In the genomic region with DNA sequence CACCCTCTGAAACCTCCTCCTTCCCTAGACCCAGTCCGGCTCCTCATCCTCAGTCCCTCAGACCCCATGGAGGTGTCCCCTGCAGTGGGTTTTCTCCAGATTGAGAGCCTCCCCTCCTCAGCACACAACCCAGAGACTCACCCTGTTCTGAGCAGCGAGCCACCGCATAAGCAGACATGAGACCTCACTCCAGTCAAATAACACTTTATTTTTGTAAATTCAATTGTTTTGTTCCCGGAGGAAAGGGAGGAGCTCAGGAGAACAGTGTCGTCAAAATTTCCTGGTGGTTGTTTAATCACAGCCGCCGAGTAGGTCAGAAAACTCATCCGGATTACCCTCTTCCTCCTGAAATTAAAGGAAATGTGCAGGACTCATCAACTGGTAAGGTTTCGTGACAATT, we compare ENCODE assay signal across 18 cellular contexts. TPM values are rescaled to one million over a fixed set of nuclear protein-coding genes. Genes with fewer than 3 reads are reported as not detected.
DNase-seq lines count a peak whose midpoint lies in the region; ATAC-seq, FAIRE-seq and TF ChIP-seq lines count a peak whose summit lies in the region.
"Had no signal": no experiment of that assay in that cellular context is flagged by ENCODE, and none has a peak within 500 bp of the region (broad histone marks: within the 10 kb centered on the region; RNA-seq: fewer than 3 reads in every experiment).

No MANE protein-coding gene starts in this region.

- peak overlapping the region; percentile 31; the same call in 1 of the 2 replicates for H2AFZ ChIP-seq in OCI-LY3 (ENCODE audit: low read depth, low read length)

- intact Hi-C loops in right lobe of liver (cut with DNase I) = no loop called here

- H3K4me1 ChIP-seq in OCI-LY3 (ENCODE audit: low read length) (peaks cover 26% of the 10 kb centered on the region), right lobe of liver (no peaks in the 10 kb centered on the region), subcutaneous abdominal adipose tissue (ENCODE audit: control insufficient read depth in 5 of 5, insufficient read depth in 5 of 5, low read length in 5 of 5) (peaks cover 0 to 34% (median 11%) of the 10 kb centered on the region in 5 donors), small intestine (ENCODE audit: control insufficient read depth in 2 of 2, insufficient read depth in 1 of 2, low read depth in 1 of 2, low read length in 1 of 2) (no peaks in the 10 kb centered on the region)

- H3K27me3 ChIP-seq in OCI-LY3 (ENCODE audit: low read depth, low read length) (peaks cover 8% of the 10 kb centered on the region; the same call in 1 of the 2 replicates), right lobe of liver (no peaks in the 10 kb centered on the region), subcutaneous abdominal adipose tissue (ENCODE audit: control insufficient read depth in 5 of 5, insufficient read depth in 4 of 5, low read length in 5 of 5) (peaks cover 4 to 28% (median 13%) of the 10 kb centered on the region in 5 donors), small intestine (ENCODE audit: control insufficient read depth in 2 of 2, insufficient read depth in 2 of 2, low read length in 2 of 2) (no peaks in the 10 kb centered on the region)

- H3K4me3 ChIP-seq in OCI-LY3 (ENCODE audit: low read length) (peak overlapping the region; percentile 70; the same call in 1 of the 2 replicates), right lobe of liver (peak overlapping the region in 2 of 3 donors; percentile 23 to 36), subcutaneous abdominal adipose tissue (ENCODE audit: low read depth in 1 of 5, low read length in 5 of 5) (peak overlapping the region; percentile 19 to 82 (median 67)), small intestine (ENCODE audit: low read depth in 1 of 2, low read length in 2 of 2) (no peak overlapping the region)

- H3K9ac ChIP-seq in OCI-LY3 (ENCODE audit: low read length) = no peak overlapping the region
- H3K9ac ChIP-seq in subcutaneous abdominal adipose tissue (ENCODE audit: low read length in 5 of 5) = peak overlapping the region in 4 of 5 donors; percentile 63 to 81 (median 69)

- no peaks in the 10 kb centered on the region for H4K20me1 ChIP-seq in OCI-LY3 (ENCODE audit: insufficient read depth, low read length)

- FAIRE-seq in small intestine (lab: Jason Lieb, UNC) = no peak
- FAIRE-seq: H1 had no signal

- H3K27ac ChIP-seq in OCI-LY3 (ENCODE audit: low read length) (no peak overlapping the region), right lobe of liver (peak overlapping the region; percentile 53 to 73 (median 55)), subcutaneous abdominal adipose tissue (ENCODE audit: low read depth, low read length) (peak overlapping the region; percentile 86), small intestine (ENCODE audit: low read depth in 1 of 2, low read length in 1 of 2) (peak overlapping the region in 1 of 2 donors; percentile 72)

- TF ChIP-seq CTCF in OCI-LY3 (IDR thresholded peaks at IDR 0.05; ENCODE audit: low read depth, low read length) (no peak), right lobe of liver (IDR thresholded peaks at IDR 0.05) (no peak)

- no peaks in the 10 kb centered on the region for H3K79me2 ChIP-seq in OCI-LY3 (ENCODE audit: low read length)

- TF ChIP-seq POLR2A in right lobe of liver (IDR thresholded peaks at IDR 0.05) = peak; percentile 28

- H3K9me3 ChIP-seq in OCI-LY3 (ENCODE audit: insufficient read depth, low read length) (peaks cover 9% of the 10 kb centered on the region; the same call in 1 of the 2 replicates), right lobe of liver (no peaks in the 10 kb centered on the region), subcutaneous abdominal adipose tissue (ENCODE audit: control insufficient read depth in 5 of 5, low read length in 5 of 5) (peaks cover 0 to 3% (median 0%) of the 10 kb centered on the region in 5 donors), small intestine (ENCODE audit: control insufficient read depth, low read depth) (no peaks in the 10 kb centered on the region)

- H3K4me2 ChIP-seq in OCI-LY3 (ENCODE audit: low read length) = peak overlapping the region; percentile 85

- 64% methylated on average over 9 of the region's 9 CpGs for WGBS in right lobe of liver (ENCODE audit: insufficient coverage, low coverage, low lambda C conversion rate, missing lambda C conversion rate)
- 77 to 91% (median 85%) methylated on average over 9 of the region's 9 CpGs for WGBS in small intestine, 3 donors

- ATAC-seq in right lobe of liver (peak; percentile 25 to 50 (median 30)), GM19397 (IDR thresholded peaks at IDR 0.05; ENCODE audit: unreplicated experiment) (no peak), GM21423 (IDR thresholded peaks at IDR 0.05; ENCODE audit: unreplicated experiment) (no peak)
- ATAC-seq: activated CD4-positive, alpha-beta T cell treated with anti-CD3 and anti-CD28 coated beads for 36 hours; activated T-helper 17 cell treated with anti-CD3 and anti-CD28 coated beads, Interleukin-2, amount 50 U/mL, for 72 hours had no signal

- H3K36me3 ChIP-seq in OCI-LY3 (replicated peaks; ENCODE audit: low read depth, low read length) (peaks cover 9% of the 10 kb centered on the region), right lobe of liver (no peaks in the 10 kb centered on the region), subcutaneous abdominal adipose tissue (ENCODE audit: control insufficient read depth in 5 of 5, insufficient read depth in 5 of 5, low read length in 5 of 5) (no peaks in the 10 kb centered on the region), small intestine (ENCODE audit: control insufficient read depth in 2 of 2, insufficient read depth in 2 of 2, low read length in 2 of 2) (no peaks in the 10 kb centered on the region)

- DNase-seq in dermis microvascular lymphatic vessel endothelial cell (ENCODE audit: low read depth in 2 of 2) (peak; percentile 87), right lobe of liver (no peak), small intestine (no peak)
- DNase-seq in stimulated activated naive CD4-positive, alpha-beta T cell (lab: John Stamatoyannopoulos, UW) = no peak
- DNase-seq: activated CD4-positive, alpha-beta T cell treated with anti-CD3 and anti-CD28 coated beads for 36 hours; IMR-90; left cardiac atrium; RPMI8226; stimulated activated CD4-positive, alpha-beta T cell treated with anti-CD3 and anti-CD28 coated beads, Interleukin-4, amount 100 ng/mL, for 4 hours had no signal

RNA-seq across cellular contexts. Expression of gene ERICH4, which starts 57.5 kb away (rescaled TPM):
- total RNA-seq in dermis microvascular lymphatic vessel endothelial cell = not detected in 2 replicates
- not detected for total RNA-seq in right lobe of liver
- 100 to 1,000 TPM in 2 of 3 donors, 10 to 100 TPM in 1; 11.7 to 154 (median 112) TPM for polyA plus RNA-seq in small intestine
- total RNA-seq: activated CD4-positive, alpha-beta T cell treated with anti-CD3 and anti-CD28 coated beads for 36 hours; activated T-helper 17 cell treated with anti-CD3 and anti-CD28 coated beads, Interleukin-2, amount 50 U/mL, for 72 hours; Daoy; H1; IMR-90; left cardiac atrium; myocyte; osteoblast had no signal
- polyA plus RNA-seq: H1, IMR-90 had no signal

Comparison
In these comparisons a context has a peak if more than half of its experiments do, and no peak if none do; other contexts are left out.
1. H3K4me3 ChIP-seq: peak in OCI-LY3 (single experiment), right lobe of liver (2 of 3) and subcutaneous abdominal adipose tissue (5 of 5); none in small intestine (0 of 2).
2. DNase-seq: peak in dermis microvascular lymphatic vessel endothelial cell (2 of 2); none in right lobe of liver (0 of 3), small intestine (single experiment) and stimulated activated naive CD4-positive, alpha-beta T cell (0 of 6).
3. ATAC-seq: peak in right lobe of liver (4 of 4); none in GM19397 (single experiment) and GM21423 (single experiment).